ENCODE assay signal across 17 cellular contexts in the genomic region with DNA sequence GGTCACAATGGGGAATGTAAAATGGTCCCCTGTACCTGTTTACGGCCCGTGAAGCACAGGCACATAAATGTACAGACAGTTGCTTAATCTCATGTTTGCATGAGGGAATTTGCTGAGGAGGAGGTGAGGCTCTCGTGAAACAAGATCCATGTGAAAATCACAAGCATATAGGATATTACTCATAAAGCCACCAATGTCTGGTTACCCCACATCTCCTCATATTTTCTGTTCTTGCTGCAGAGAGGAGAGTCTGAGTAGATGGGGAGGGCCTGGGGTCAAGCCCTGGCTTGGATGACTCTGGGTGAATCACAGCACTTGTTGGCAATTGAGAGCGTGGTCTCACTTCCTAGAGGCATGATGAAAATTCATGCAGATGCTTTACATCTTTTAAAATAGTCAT. TPM values are rescaled to one million over a fixed set of nuclear protein-coding genes. Genes with fewer than 3 reads are reported as not detected.
A peak's percentile ranks its signal among the peaks of the same experiment; 100 is the strongest.
DNase-seq lines count a peak whose midpoint lies in the region; ATAC-seq and TF ChIP-seq lines count a peak whose summit lies in the region.
"Had no signal": no experiment of that assay in that cellular context is flagged by ENCODE, and none has a peak within 500 bp of the region (broad histone marks: within the 10 kb centered on the region; RNA-seq: fewer than 3 reads in every experiment).

No MANE protein-coding gene starts in this region.

- H3K27me3 Mint-ChIP-seq in MCF 10A (ENCODE audit: insufficient read depth, unreplicated experiment) (peaks cover 10% of the 10 kb centered on the region), GM23338 (ENCODE audit: insufficient read depth, low read depth, poor library complexity) (peaks cover 5% of the 10 kb centered on the region)

- no TSS peak for BruUV-seq in MCF 10A (replicated peaks; lab: Mats Ljungman, UMichigan)

- H3K4me3 ChIP-seq in breast epithelium (no peak overlapping the region), fibroblast of the aortic adventitia (ENCODE audit: low read depth, low read length) (no peak overlapping the region), GM23338 (no peak overlapping the region), body of pancreas (no peak overlapping the region)

- ATAC-seq in GM23338 (no peak), body of pancreas (no peak), HG03378 (IDR thresholded peaks at IDR 0.05; ENCODE audit: unreplicated experiment) (no peak)

- H3K4me3 Mint-ChIP-seq in MCF 10A (ENCODE audit: unreplicated experiment) = no peak overlapping the region
- H3K4me3 Mint-ChIP-seq in GM23338 = no peak overlapping the region
- H3K4me3 Mint-ChIP-seq: endodermal cell; T-helper 2 cell treated with Interferon-gamma antibody and Interleukin-4, amounts not matched to agents 5 μg/mL and 100 μg/mL, for 36 hours had no signal

- no peaks in the 10 kb centered on the region for H3K79me2 ChIP-seq in GM23338 (replicated peaks; ENCODE audit: insufficient read depth)

- no peaks in the 10 kb centered on the region for H4K20me1 ChIP-seq in GM23338 (replicated peaks; ENCODE audit: insufficient read depth)

- no peaks in the 10 kb centered on the region for H3F3A ChIP-seq in GM23338 (replicated peaks; ENCODE audit: low read depth)

- no peak overlapping the region for H3K4me2 ChIP-seq in GM23338

- CTCF ChIA-PET in MCF 10A (lab: Yijun Ruan, JAX) = interaction anchor here (0.6 to 0.7 kb wide), 2 partner anchors 22 to 434 kb away, joined by 3 read pairs; no protein-coding TSS in a partner anchor

- DNase-seq in MCF 10A (ENCODE audit: unreplicated experiment) (peak; percentile 91), breast epithelium (ENCODE audit: low spot score in 2 of 2) (no peak), T1000 (lab: John Stamatoyannopoulos, UW) (peak; percentile 76), fibroblast of the aortic adventitia (ENCODE audit: low read depth) (peak; percentile 93), GM23338 (ENCODE audit: low spot score) (no peak), body of pancreas (no peak), dermis blood vessel endothelial cell (no peak)
- DNase-seq: AML-193; endodermal cell; Karpas-422; mesendoderm; occipital lobe; stimulated activated CD4-positive, alpha-beta T cell treated with anti-CD3 and anti-CD28 coated beads, Interleukin-15, amount 100 ng/mL, for 24 hours; stimulated activated CD8-positive, alpha-beta memory T cell treated with anti-CD3 and anti-CD28 coated beads, Interleukin-4, amount 100 ng/mL, for 48 hours had no signal

- TF ChIP-seq POLR2A in breast epithelium (IDR thresholded peaks at IDR 0.05) (no peak), body of pancreas (IDR thresholded peaks at IDR 0.05) (no peak)

- intact Hi-C loops in MCF 10A (cut with micrococcal nuclease) = no loop called here
- intact Hi-C loops in breast epithelium (cut with DNase I; ENCODE audit: low total_unique reads) = no loop called here
- intact Hi-C loops in body of pancreas (cut with DNase I) = no loop called here

- no peaks in the 10 kb centered on the region for H3K36me3 Mint-ChIP-seq in MCF 10A (ENCODE audit: insufficient read depth, unreplicated experiment)
- H3K36me3 Mint-ChIP-seq in GM23338 (ENCODE audit: low read depth) = no peaks in the 10 kb centered on the region

- no peaks in the 10 kb centered on the region for H3K9me2 ChIP-seq in GM23338 (ENCODE audit: insufficient read depth)

- H3K4me1 ChIP-seq in breast epithelium = no peaks in the 10 kb centered on the region
- H3K4me1 ChIP-seq in GM23338 (ENCODE audit: insufficient read depth) = peaks cover 9% of the 10 kb centered on the region
- H3K4me1 ChIP-seq in body of pancreas = peaks cover 10% of the 10 kb centered on the region

- H3K9me3 Mint-ChIP-seq in MCF 10A (ENCODE audit: unreplicated experiment) (no peaks in the 10 kb centered on the region), GM23338 (no peaks in the 10 kb centered on the region)
- H3K9me3 Mint-ChIP-seq: endodermal cell; T-helper 2 cell treated with Interferon-gamma antibody and Interleukin-4, amounts not matched to agents 5 μg/mL and 100 μg/mL, for 36 hours had no signal

- no peak overlapping the region for H3K27ac Mint-ChIP-seq in MCF 10A (ENCODE audit: low read depth, unreplicated experiment)
- H3K27ac Mint-ChIP-seq in GM23338 = no peak overlapping the region
- H3K27ac Mint-ChIP-seq: endodermal cell; T-helper 2 cell treated with Interferon-gamma antibody and Interleukin-4, amounts not matched to agents 5 μg/mL and 100 μg/mL, for 36 hours had no signal

- no peak overlapping the region for H2AFZ ChIP-seq in GM23338

- H3K27me3 ChIP-seq in breast epithelium (no peaks in the 10 kb centered on the region), GM23338 (ENCODE audit: insufficient read depth) (no peaks in the 10 kb centered on the region), body of pancreas (no peaks in the 10 kb centered on the region)

- peaks cover 5% of the 10 kb centered on the region for H3K4me1 Mint-ChIP-seq in MCF 10A (ENCODE audit: insufficient read depth, unreplicated experiment)
- H3K4me1 Mint-ChIP-seq in GM23338 = peaks cover 17% of the 10 kb centered on the region

- H3K27ac ChIP-seq in breast epithelium (no peak overlapping the region), GM23338 (ENCODE audit: low read depth) (no peak overlapping the region), body of pancreas (no peak overlapping the region)

- POLR2A ChIA-PET in MCF 10A (lab: Yijun Ruan, JAX) = interaction anchor here (0.6 kb wide), 1 partner anchor 633 kb away, joined by 3 read pairs; no protein-coding TSS in a partner anchor

- TF ChIP-seq CTCF in MCF 10A (IDR thresholded peaks at IDR 0.05; ENCODE audit: unreplicated experiment) (no peak), breast epithelium (IDR thresholded peaks at IDR 0.05) (no peak), fibroblast of the aortic adventitia (IDR thresholded peaks at IDR 0.05; ENCODE audit: insufficient read depth, low read length) (no peak), GM23338 (conservative IDR thresholded peaks at IDR 0.05; ENCODE audit: low read depth in 2 of 2) (no peak), body of pancreas (IDR thresholded peaks at IDR 0.05) (no peak)

- H3K9me3 ChIP-seq in breast epithelium = no peaks in the 10 kb centered on the region
- no peaks in the 10 kb centered on the region for H3K9me3 ChIP-seq in body of pancreas

- 87 to 91% methylated on average over 4 of the region's 4 CpGs for WGBS in body of pancreas, 2 donors

- H3K36me3 ChIP-seq in breast epithelium (no peaks in the 10 kb centered on the region), GM23338 (ENCODE audit: insufficient read depth) (no peaks in the 10 kb centered on the region), body of pancreas (replicated peaks in 1 of 2; ENCODE audit: insufficient read depth in 1 of 2, low read depth in 2 of 2) (no peaks in the 10 kb centered on the region)

TF ChIP-seq in GM23338, 12 proteins besides CTCF, POLR2A, EP300 and RAD21 (continues in another document):
- TF ChIP-seq EZH2 (IDR thresholded peaks at IDR 0.05; ENCODE audit: low read depth, unreplicated experiment) (no peak), CREB1 (CRISPR knock-in tag; IDR thresholded peaks at IDR 0.05; ENCODE audit: low read depth) (no peak), STAT1 (IDR thresholded peaks at IDR 0.05; ENCODE audit: unreplicated experiment) (no peak), EZH2phosphoT487 (IDR thresholded peaks at IDR 0.05; ENCODE audit: unreplicated experiment) (no peak), NANOG (IDR thresholded peaks at IDR 0.05; ENCODE audit: borderline replicate concordance) (no peak), ZNF114 (CRISPR knock-in tag; IDR thresholded peaks at IDR 0.05) (no peak)
- TF ChIP-seq, protein P1, sequence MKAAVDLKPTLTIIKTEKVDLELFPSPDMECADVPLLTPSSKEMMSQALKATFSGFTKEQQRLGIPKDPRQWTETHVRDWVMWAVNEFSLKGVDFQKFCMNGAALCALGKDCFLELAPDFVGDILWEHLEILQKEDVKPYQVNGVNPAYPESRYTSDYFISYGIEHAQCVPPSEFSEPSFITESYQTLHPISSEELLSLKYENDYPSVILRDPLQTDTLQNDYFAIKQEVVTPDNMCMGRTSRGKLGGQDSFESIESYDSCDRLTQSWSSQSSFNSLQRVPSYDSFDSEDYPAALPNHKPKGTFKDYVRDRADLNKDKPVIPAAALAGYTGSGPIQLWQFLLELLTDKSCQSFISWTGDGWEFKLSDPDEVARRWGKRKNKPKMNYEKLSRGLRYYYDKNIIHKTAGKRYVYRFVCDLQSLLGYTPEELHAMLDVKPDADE (IDR thresholded peaks at IDR 0.05) = no peak

RNA-seq across cellular contexts. Expression of a gene that starts 1.0 kb away (rescaled TPM):
- not detected in 2 replicates for total RNA-seq in MCF 10A (2022)
- total RNA-seq in breast epithelium = not detected
- not detected in 2 replicates for total RNA-seq in fibroblast of the aortic adventitia (ENCODE audit: low replicate concordance)
- not detected in 2 replicates for total RNA-seq in GM23338 (2014; rRNA removed; shearing (Covaris generic))
- not detected in 2 replicates for polyA plus RNA-seq in GM23338 (2016; fragmentation: Nextera tagmentation; extraction: Ambion mirVana)
- not detected for total RNA-seq in body of pancreas
- total RNA-seq in dermis blood vessel endothelial cell = 0.05 TPM in 1 of 2 replicates, not detected in the other
- total RNA-seq: endodermal cell, occipital lobe, ureter had no signal

Comparison
In these comparisons a context has a peak if more than half of its experiments do, and no peak if none do; other contexts are left out.
1. DNase-seq: peak in MCF 10A (single experiment), T1000 (single experiment) and fibroblast of the aortic adventitia (single experiment); none in breast epithelium (0 of 2), GM23338 (single experiment), body of pancreas (0 of 4) and dermis blood vessel endothelial cell (single experiment).